ENCODE assay signal across 1 cellular context in the genomic region with DNA sequence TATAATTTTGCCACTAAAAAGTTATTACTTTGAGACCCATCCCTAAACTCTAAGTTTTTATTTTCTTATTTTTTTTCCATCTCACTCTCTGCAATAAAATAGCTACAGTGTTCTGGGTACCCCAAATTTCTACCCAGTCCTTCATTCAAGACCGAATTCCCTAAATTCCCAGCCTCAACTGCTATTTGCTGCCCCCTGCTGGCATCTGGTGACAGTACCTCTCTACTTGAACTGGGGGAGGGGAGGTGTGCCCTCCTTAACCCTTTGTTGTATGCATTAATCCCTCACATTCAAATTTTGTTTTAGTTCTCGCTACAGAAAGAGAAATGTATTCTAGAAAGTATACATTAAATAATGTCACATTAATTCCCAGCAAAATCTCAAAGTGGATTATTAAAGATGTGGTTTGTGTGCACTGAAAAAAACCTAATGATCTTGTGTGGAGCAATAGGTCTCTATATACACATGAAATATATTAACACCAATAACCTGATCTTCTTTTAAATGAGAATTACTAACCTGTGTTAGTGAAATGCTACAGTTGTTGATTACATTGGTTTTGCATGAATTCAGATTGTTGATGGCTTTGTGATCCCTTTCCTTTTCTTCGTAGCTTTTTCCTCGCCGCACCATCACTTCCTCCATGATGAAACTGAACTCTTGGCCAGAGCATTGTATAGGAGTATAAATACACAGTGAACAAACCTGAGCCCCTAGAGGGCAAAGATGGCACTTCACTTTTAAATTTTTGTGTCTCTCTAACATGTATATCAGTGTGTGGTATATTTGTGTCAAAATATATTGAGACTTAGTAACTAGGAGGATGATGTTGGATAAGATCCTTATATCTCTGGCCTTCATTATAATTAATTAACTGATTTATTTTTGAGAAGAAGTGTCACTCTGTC.
TF ChIP-seq lines count a peak whose summit lies in the region.

No MANE protein-coding gene starts in this region.

TF ChIP-seq in SK-N-SH treated with all-trans-retinoic acid at 6 μM for 48 hours, 23 proteins besides CTCF, POLR2A, EP300 and RAD21 (continued from another document):
- TF ChIP-seq, protein P1, sequence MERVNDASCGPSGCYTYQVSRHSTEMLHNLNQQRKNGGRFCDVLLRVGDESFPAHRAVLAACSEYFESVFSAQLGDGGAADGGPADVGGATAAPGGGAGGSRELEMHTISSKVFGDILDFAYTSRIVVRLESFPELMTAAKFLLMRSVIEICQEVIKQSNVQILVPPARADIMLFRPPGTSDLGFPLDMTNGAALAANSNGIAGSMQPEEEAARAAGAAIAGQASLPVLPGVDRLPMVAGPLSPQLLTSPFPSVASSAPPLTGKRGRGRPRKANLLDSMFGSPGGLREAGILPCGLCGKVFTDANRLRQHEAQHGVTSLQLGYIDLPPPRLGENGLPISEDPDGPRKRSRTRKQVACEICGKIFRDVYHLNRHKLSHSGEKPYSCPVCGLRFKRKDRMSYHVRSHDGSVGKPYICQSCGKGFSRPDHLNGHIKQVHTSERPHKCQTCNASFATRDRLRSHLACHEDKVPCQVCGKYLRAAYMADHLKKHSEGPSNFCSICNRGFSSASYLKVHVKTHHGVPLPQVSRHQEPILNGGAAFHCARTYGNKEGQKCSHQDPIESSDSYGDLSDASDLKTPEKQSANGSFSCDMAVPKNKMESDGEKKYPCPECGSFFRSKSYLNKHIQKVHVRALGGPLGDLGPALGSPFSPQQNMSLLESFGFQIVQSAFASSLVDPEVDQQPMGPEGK (CRISPR knock-in tag; IDR thresholded peaks at IDR 0.05; ENCODE audit: borderline replicate concordance), result no peak
